Comparison of ENCODE assay signal across 1 cellular context in the genomic region with DNA sequence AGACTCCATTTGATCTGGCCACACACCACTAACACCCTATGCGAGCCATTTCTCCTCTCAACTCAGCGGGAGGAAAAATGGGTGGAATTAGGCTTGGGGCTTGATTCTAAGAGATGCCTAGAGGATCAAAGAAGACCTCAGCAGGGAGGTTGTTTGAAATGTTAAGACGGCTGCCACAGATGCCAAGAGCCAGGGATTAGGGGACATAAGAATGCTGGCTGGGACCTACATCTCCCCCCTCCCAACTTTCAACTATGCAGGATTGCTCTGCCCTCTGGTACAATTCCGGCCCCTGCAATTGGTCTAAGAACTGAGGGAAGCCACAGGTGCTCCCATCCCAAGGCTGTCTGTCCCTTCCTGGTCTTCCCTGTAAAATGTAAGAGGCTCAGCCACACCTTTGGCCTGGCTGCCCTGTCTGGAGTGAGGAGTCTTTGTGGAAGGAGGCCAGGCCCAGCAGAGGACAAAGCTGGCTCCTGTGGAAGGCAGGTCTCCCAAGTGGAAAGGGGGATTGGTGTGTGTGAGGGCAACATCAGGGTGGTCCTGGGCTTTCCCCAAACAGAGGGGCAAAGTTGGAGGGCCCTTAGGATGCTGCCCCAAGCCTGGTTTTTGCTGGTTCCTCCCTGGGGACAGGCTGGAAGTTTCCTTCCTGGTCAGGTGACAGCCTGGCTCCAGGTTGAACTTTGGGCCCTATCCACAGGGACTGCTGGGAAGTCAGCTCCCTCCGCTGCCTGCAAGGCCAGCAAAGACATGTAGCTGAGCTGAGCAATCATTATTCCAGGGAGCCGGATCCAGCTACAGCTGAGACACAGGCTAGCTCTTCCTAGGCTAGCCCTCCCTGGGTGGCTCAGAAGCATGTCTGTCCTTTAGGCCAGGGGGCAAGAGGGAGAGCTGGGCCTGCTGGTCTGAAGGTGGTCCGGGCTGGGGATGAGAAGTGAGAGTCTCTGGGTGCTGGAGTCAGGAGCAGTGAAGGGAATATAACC.
A peak's percentile ranks its signal among the peaks of the same experiment; 100 is the strongest.
TF ChIP-seq lines count a peak whose summit lies in the region.

No MANE protein-coding gene starts in this region.

TF ChIP-seq in HepG2, 621 proteins besides CTCF, POLR2A, EP300 and RAD21 (continued from another document and continues in another):
- TF ChIP-seq, protein P1, sequence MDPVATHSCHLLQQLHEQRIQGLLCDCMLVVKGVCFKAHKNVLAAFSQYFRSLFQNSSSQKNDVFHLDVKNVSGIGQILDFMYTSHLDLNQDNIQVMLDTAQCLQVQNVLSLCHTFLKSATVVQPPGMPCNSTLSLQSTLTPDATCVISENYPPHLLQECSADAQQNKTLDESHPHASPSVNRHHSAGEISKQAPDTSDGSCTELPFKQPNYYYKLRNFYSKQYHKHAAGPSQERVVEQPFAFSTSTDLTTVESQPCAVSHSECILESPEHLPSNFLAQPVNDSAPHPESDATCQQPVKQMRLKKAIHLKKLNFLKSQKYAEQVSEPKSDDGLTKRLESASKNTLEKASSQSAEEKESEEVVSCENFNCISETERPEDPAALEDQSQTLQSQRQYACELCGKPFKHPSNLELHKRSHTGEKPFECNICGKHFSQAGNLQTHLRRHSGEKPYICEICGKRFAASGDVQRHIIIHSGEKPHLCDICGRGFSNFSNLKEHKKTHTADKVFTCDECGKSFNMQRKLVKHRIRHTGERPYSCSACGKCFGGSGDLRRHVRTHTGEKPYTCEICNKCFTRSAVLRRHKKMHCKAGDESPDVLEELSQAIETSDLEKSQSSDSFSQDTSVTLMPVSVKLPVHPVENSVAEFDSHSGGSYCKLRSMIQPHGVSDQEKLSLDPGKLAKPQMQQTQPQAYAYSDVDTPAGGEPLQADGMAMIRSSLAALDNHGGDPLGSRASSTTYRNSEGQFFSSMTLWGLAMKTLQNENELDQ (CRISPR knock-in tag; IDR thresholded peaks at IDR 0.05; ENCODE audit: borderline replicate concordance): no peak
- TF ChIP-seq MIER2 (CRISPR knock-in tag; IDR thresholded peaks at IDR 0.05) (no peak), ZNF350 (CRISPR knock-in tag; IDR thresholded peaks at IDR 0.05; ENCODE audit: borderline replicate concordance, low read depth) (peak; percentile 28), HNF4G (IDR thresholded peaks at IDR 0.05; ENCODE audit: borderline replicate concordance, low read depth, low read length) (peak; percentile 73), HNF4G (CRISPR knock-in tag; IDR thresholded peaks at IDR 0.05; ENCODE audit: borderline replicate concordance, low read depth) (peak; percentile 89; the same call in 1 of the 2 replicates), ZNF10 (CRISPR knock-in tag; IDR thresholded peaks at IDR 0.05; ENCODE audit: borderline replicate concordance, low read depth) (no peak), ZNF883 (CRISPR knock-in tag; IDR thresholded peaks at IDR 0.05; ENCODE audit: not compliant biosample characterization) (no peak), MZF1 (CRISPR knock-in tag; IDR thresholded peaks at IDR 0.05; ENCODE audit: borderline replicate concordance) (no peak), ZKSCAN8 (CRISPR knock-in tag; IDR thresholded peaks at IDR 0.05; ENCODE audit: borderline replicate concordance) (peak; percentile 52; the same call in 1 of the 2 replicates), RNF2 (conservative IDR thresholded peaks at IDR 0.05; ENCODE audit: low read depth) (no peak), MAFG (CRISPR knock-in tag; IDR thresholded peaks at IDR 0.05) (no peak), ZNF589 (CRISPR knock-in tag; conservative IDR thresholded peaks at IDR 0.05) (no peak), ZNF230 (CRISPR knock-in tag; IDR thresholded peaks at IDR 0.05) (peak; percentile 95), PAF1 (CRISPR knock-in tag; IDR thresholded peaks at IDR 0.05) (no peak), ZNF703 (CRISPR knock-in tag; IDR thresholded peaks at IDR 0.05; ENCODE audit: borderline replicate concordance) (no peak), BRD4 (CRISPR knock-in tag; IDR thresholded peaks at IDR 0.05) (0 out of 2 replicates have a peak, but pooled peaks have one; percentile 87), HNF4A (CRISPR knock-in tag; IDR thresholded peaks at IDR 0.05) (peak; percentile 97), ZNF652 (CRISPR knock-in tag; IDR thresholded peaks at IDR 0.05; ENCODE audit: borderline replicate concordance, low read depth) (no peak), KDM1A (CRISPR knock-in tag; IDR thresholded peaks at IDR 0.05) (no peak), ZBTB42 (CRISPR knock-in tag; IDR thresholded peaks at IDR 0.05) (no peak), ATRX (CRISPR knock-in tag; IDR thresholded peaks at IDR 0.05; ENCODE audit: borderline replicate concordance) (no peak), ZNF317 (CRISPR knock-in tag; IDR thresholded peaks at IDR 0.05) (no peak), NR2F6 (IDR thresholded peaks at IDR 0.05) (no peak), NR2F6 (CRISPR knock-in tag; IDR thresholded peaks at IDR 0.05) (peak; percentile 56), KLF16 (CRISPR knock-in tag; IDR thresholded peaks at IDR 0.05) (peak; percentile 26 to 56; a peak in 1 of 4 replicates)
- TF ChIP-seq, protein P2, sequence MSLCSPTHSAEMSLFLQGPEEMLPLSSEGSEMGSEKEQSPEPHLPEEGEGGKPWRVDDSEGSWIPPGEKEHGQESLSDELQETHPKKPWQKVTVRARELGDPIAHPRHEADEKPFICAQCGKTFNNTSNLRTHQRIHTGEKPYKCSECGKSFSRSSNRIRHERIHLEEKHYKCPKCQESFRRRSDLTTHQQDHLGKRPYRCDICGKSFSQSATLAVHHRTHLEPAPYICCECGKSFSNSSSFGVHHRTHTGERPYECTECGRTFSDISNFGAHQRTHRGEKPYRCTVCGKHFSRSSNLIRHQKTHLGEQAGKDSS (CRISPR knock-in tag; IDR thresholded peaks at IDR 0.05; ENCODE audit: borderline replicate concordance, low read depth): peak; percentile 91
- TF ChIP-seq, protein P3, sequence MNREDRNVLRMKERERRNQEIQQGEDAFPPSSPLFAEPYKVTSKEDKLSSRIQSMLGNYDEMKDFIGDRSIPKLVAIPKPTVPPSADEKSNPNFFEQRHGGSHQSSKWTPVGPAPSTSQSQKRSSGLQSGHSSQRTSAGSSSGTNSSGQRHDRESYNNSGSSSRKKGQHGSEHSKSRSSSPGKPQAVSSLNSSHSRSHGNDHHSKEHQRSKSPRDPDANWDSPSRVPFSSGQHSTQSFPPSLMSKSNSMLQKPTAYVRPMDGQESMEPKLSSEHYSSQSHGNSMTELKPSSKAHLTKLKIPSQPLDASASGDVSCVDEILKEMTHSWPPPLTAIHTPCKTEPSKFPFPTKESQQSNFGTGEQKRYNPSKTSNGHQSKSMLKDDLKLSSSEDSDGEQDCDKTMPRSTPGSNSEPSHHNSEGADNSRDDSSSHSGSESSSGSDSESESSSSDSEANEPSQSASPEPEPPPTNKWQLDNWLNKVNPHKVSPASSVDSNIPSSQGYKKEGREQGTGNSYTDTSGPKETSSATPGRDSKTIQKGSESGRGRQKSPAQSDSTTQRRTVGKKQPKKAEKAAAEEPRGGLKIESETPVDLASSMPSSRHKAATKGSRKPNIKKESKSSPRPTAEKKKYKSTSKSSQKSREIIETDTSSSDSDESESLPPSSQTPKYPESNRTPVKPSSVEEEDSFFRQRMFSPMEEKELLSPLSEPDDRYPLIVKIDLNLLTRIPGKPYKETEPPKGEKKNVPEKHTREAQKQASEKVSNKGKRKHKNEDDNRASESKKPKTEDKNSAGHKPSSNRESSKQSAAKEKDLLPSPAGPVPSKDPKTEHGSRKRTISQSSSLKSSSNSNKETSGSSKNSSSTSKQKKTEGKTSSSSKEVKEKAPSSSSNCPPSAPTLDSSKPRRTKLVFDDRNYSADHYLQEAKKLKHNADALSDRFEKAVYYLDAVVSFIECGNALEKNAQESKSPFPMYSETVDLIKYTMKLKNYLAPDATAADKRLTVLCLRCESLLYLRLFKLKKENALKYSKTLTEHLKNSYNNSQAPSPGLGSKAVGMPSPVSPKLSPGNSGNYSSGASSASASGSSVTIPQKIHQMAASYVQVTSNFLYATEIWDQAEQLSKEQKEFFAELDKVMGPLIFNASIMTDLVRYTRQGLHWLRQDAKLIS (CRISPR knock-in tag; IDR thresholded peaks at IDR 0.05): no peak
- TF ChIP-seq, protein P4, sequence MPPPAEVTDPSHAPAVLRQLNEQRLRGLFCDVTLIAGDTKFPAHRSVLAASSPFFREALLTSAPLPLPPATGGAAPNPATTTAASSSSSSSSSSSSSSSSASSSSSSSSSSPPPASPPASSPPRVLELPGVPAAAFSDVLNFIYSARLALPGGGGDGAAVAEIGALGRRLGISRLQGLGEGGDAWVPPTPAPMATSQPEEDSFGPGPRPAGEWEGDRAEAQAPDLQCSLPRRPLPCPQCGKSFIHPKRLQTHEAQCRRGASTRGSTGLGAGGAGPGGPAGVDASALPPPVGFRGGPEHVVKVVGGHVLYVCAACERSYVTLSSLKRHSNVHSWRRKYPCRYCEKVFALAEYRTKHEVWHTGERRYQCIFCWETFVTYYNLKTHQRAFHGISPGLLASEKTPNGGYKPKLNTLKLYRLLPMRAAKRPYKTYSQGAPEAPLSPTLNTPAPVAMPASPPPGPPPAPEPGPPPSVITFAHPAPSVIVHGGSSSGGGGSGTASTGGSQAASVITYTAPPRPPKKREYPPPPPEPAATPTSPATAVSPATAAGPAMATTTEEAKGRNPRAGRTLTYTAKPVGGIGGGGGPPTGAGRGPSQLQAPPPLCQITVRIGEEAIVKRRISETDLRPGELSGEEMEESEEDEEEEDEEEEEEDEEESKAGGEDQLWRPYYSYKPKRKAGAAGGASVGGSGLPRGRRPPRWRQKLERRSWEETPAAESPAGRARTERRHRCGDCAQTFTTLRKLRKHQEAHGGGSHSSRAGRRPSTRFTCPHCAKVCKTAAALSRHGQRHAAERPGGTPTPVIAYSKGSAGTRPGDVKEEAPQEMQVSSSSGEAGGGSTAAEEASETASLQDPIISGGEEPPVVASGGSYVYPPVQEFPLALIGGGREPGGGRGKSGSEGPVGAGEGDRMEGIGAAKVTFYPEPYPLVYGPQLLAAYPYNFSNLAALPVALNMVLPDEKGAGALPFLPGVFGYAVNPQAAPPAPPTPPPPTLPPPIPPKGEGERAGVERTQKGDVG (CRISPR knock-in tag; IDR thresholded peaks at IDR 0.05; ENCODE audit: borderline replicate concordance): no peak
- TF ChIP-seq, protein P5, sequence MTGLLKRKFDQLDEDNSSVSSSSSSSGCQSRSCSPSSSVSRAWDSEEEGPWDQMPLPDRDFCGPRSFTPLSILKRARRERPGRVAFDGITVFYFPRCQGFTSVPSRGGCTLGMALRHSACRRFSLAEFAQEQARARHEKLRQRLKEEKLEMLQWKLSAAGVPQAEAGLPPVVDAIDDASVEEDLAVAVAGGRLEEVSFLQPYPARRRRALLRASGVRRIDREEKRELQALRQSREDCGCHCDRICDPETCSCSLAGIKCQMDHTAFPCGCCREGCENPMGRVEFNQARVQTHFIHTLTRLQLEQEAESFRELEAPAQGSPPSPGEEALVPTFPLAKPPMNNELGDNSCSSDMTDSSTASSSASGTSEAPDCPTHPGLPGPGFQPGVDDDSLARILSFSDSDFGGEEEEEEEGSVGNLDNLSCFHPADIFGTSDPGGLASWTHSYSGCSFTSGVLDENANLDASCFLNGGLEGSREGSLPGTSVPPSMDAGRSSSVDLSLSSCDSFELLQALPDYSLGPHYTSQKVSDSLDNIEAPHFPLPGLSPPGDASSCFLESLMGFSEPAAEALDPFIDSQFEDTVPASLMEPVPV (CRISPR knock-in tag; IDR thresholded peaks at IDR 0.05): 0 out of 2 replicates have a peak, but pooled peaks have one; percentile 34
- TF ChIP-seq, protein P6, sequence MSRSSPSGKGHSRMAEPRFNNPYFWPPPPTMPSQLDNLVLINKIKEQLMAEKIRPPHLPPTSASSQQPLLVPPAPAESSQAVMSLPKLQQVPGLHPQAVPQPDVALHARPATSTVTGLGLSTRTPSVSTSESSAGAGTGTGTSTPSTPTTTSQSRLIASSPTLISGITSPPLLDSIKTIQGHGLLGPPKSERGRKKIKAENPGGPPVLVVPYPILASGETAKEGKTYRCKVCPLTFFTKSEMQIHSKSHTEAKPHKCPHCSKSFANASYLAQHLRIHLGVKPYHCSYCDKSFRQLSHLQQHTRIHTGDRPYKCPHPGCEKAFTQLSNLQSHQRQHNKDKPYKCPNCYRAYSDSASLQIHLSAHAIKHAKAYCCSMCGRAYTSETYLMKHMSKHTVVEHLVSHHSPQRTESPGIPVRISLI (CRISPR knock-in tag; IDR thresholded peaks at IDR 0.05; ENCODE audit: borderline replicate concordance): no peak
- TF ChIP-seq, protein P7, sequence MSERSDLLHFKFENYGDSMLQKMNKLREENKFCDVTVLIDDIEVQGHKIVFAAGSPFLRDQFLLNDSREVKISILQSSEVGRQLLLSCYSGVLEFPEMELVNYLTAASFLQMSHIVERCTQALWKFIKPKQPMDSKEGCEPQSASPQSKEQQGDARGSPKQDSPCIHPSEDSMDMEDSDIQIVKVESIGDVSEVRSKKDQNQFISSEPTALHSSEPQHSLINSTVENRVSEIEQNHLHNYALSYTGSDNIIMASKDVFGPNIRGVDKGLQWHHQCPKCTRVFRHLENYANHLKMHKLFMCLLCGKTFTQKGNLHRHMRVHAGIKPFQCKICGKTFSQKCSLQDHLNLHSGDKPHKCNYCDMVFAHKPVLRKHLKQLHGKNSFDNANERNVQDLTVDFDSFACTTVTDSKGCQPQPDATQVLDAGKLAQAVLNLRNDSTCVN (CRISPR knock-in tag; IDR thresholded peaks at IDR 0.05; ENCODE audit: borderline replicate concordance): peak; percentile 75; the same call in 1 of the 2 replicates
- TF ChIP-seq, protein P8, sequence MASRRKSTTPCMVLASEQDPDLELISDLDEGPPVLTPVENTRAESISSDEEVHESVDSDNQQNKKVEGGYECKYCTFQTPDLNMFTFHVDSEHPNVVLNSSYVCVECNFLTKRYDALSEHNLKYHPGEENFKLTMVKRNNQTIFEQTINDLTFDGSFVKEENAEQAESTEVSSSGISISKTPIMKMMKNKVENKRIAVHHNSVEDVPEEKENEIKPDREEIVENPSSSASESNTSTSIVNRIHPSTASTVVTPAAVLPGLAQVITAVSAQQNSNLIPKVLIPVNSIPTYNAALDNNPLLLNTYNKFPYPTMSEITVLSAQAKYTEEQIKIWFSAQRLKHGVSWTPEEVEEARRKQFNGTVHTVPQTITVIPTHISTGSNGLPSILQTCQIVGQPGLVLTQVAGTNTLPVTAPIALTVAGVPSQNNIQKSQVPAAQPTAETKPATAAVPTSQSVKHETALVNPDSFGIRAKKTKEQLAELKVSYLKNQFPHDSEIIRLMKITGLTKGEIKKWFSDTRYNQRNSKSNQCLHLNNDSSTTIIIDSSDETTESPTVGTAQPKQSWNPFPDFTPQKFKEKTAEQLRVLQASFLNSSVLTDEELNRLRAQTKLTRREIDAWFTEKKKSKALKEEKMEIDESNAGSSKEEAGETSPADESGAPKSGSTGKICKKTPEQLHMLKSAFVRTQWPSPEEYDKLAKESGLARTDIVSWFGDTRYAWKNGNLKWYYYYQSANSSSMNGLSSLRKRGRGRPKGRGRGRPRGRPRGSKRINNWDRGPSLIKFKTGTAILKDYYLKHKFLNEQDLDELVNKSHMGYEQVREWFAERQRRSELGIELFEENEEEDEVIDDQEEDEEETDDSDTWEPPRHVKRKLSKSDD (CRISPR knock-in tag; IDR thresholded peaks at IDR 0.05; ENCODE audit: low read depth): 0 out of 2 replicates have a peak, but pooled peaks have one; percentile 24
- TF ChIP-seq, protein P9, sequence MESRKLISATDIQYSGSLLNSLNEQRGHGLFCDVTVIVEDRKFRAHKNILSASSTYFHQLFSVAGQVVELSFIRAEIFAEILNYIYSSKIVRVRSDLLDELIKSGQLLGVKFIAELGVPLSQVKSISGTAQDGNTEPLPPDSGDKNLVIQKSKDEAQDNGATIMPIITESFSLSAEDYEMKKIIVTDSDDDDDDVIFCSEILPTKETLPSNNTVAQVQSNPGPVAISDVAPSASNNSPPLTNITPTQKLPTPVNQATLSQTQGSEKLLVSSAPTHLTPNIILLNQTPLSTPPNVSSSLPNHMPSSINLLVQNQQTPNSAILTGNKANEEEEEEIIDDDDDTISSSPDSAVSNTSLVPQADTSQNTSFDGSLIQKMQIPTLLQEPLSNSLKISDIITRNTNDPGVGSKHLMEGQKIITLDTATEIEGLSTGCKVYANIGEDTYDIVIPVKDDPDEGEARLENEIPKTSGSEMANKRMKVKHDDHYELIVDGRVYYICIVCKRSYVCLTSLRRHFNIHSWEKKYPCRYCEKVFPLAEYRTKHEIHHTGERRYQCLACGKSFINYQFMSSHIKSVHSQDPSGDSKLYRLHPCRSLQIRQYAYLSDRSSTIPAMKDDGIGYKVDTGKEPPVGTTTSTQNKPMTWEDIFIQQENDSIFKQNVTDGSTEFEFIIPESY (CRISPR knock-in tag; IDR thresholded peaks at IDR 0.05): no peak
